12 cellular contexts compared by ENCODE assay signal in genomic region chr12:21775130-21775920, GRCh38. TPM values are rescaled to one million over a fixed set of nuclear protein-coding genes. Genes with fewer than 3 reads are reported as not detected.
DNase-seq lines count a peak whose midpoint lies in the region; ATAC-seq, FAIRE-seq and TF ChIP-seq lines count a peak whose summit lies in the region.
"Had no signal": no experiment of that assay in that cellular context is flagged by ENCODE, and none has a peak within 500 bp of the region (broad histone marks: within the 10 kb centered on the region; RNA-seq: fewer than 3 reads in every experiment).

No MANE protein-coding gene starts in this region.

- peak overlapping the region; percentile 21; the same call in 1 of the 2 replicates for H3K4me3 ChIP-seq in HAP-1
- peak overlapping the region; percentile 51 for H3K4me3 ChIP-seq in astrocyte of the spinal cord (ENCODE audit: low read depth, low read length)
- peak overlapping the region; percentile 32 to 57 for H3K4me3 ChIP-seq in kidney (ENCODE audit: low read length in 2 of 2)
- H3K4me3 ChIP-seq in skeletal muscle cell (ENCODE audit: low read depth, low read length), result peak overlapping the region; percentile 54

- H3K9me3 ChIP-seq in HAP-1 (no peaks in the 10 kb centered on the region), kidney (ENCODE audit: control insufficient read depth in 1 of 2, low read length in 2 of 2) (no peaks in the 10 kb centered on the region)

- peaks cover 31% of the 10 kb centered on the region for H3K27me3 ChIP-seq in HAP-1 (ENCODE audit: low read depth)

- no peaks in the 10 kb centered on the region; the same call in 1 of the 2 replicates for H3K4me1 ChIP-seq in HAP-1
- no peaks in the 10 kb centered on the region for H3K4me1 ChIP-seq in kidney (ENCODE audit: control insufficient read depth in 1 of 2, insufficient read depth in 1 of 2, low read depth in 1 of 2, low read length in 2 of 2)

- FAIRE-seq in kidney (lab: Jason Lieb, UNC), result no peak

- intact Hi-C loops in kidney (cut with DNase I) (no loop called here), natural killer cell (cut with micrococcal nuclease) (no loop called here)
- intact Hi-C loops in activated T-helper 1 cell treated with anti-CD3 and anti-CD28 coated beads, Interleukin-12 subunit alpha, Interleukin-12 subunit beta, Interleukin-2, Interleukin-4 antibody, amounts not matched to agents 30 ng/mL and 10 ng/mL and 1 ng/mL, durations not matched to agents 14 hours and 24 hours and 36 hours (cut with micrococcal nuclease), result loop anchor here (5.0 to 10.0 kb wide), 2 partner anchors 167 to 559 kb away; partner anchors contain the start of genes ABCC9 and ST8SIA1

- H3K36me3 Mint-ChIP-seq in activated T-helper 1 cell treated with anti-CD3 and anti-CD28 coated beads, Interleukin-12 subunit alpha, Interleukin-12 subunit beta, Interleukin-2, Interleukin-4 antibody, amounts not matched to agents 30 ng/mL and 10 ng/mL and 1 ng/mL, durations not matched to agents 14 hours and 24 hours and 36 hours (ENCODE audit: low read depth), result no peaks in the 10 kb centered on the region
- H3K36me3 Mint-ChIP-seq in natural killer cell, result peaks cover 20% of the 10 kb centered on the region

- H3K27ac Mint-ChIP-seq in activated T-helper 1 cell treated with anti-CD3 and anti-CD28 coated beads, Interleukin-12 subunit alpha, Interleukin-12 subunit beta, Interleukin-2, Interleukin-4 antibody, amounts not matched to agents 30 ng/mL and 10 ng/mL and 1 ng/mL, durations not matched to agents 14 hours and 24 hours and 36 hours, result no peak overlapping the region
- no peak overlapping the region for H3K27ac Mint-ChIP-seq in natural killer cell

- H3K36me3 ChIP-seq in HAP-1 (replicated peaks) (no peaks in the 10 kb centered on the region), kidney (ENCODE audit: control insufficient read depth in 1 of 2, insufficient read depth in 2 of 2, low read length in 2 of 2) (no peaks in the 10 kb centered on the region)

- H3K9ac ChIP-seq in kidney (ENCODE audit: low read length in 2 of 2), result peak overlapping the region in 1 of 2 donors; percentile 56

- H3K27ac ChIP-seq in kidney (ENCODE audit: low read depth in 2 of 2, low read length in 2 of 2), result peak overlapping the region in 1 of 2 donors; percentile 88

- in situ Hi-C loops in HAP-1 (cut with MboI; ENCODE audit: low sequenced_read_pairs), result no loop called here
- in situ Hi-C loops in astrocyte of the spinal cord (cut with HindIII; ENCODE audit: low sequenced_read_pairs), result no loop called here

- H3K27me3 Mint-ChIP-seq in activated T-helper 1 cell treated with anti-CD3 and anti-CD28 coated beads, Interleukin-12 subunit alpha, Interleukin-12 subunit beta, Interleukin-2, Interleukin-4 antibody, amounts not matched to agents 30 ng/mL and 10 ng/mL and 1 ng/mL, durations not matched to agents 14 hours and 24 hours and 36 hours (ENCODE audit: insufficient read depth), result peaks cover 40% of the 10 kb centered on the region
- peaks cover 25 to 51% of the 10 kb centered on the region in 2 donors for H3K27me3 Mint-ChIP-seq in natural killer cell (ENCODE audit: low read depth in 2 of 2)

- no peak overlapping the region for H3K4me3 Mint-ChIP-seq in activated T-helper 1 cell treated with anti-CD3 and anti-CD28 coated beads, Interleukin-12 subunit alpha, Interleukin-12 subunit beta, Interleukin-2, Interleukin-4 antibody, amounts not matched to agents 30 ng/mL and 10 ng/mL and 1 ng/mL, durations not matched to agents 14 hours and 24 hours and 36 hours
- H3K4me3 Mint-ChIP-seq in natural killer cell, result no peak overlapping the region

- DNase-seq in HAP-1 (ENCODE audit: low spot score in 2 of 2) (no peak), astrocyte of the spinal cord (ENCODE audit: low read depth, low spot score) (no peak), kidney (no peak), skeletal muscle cell (ENCODE audit: low read depth) (no peak), NCI-H446 treated with DMSO at 0.1 percent for 48 hours (lab: John Stamatoyannopoulos, UW) (no peak), hippocampal formation (lab: John Stamatoyannopoulos, UW) (no peak), natural killer cell (no peak)
- DNase-seq in activated T-helper 1 cell treated with anti-CD3 and anti-CD28 coated beads, Interleukin-12 subunit alpha, Interleukin-12 subunit beta, Interleukin-2, Interleukin-4 antibody, amounts not matched to agents 30 ng/mL and 10 ng/mL and 1 ng/mL, durations not matched to agents 14 hours and 24 hours and 36 hours (ENCODE audit: low spot score), result no peak
- DNase-seq: activated T-cell treated with anti-CD3 and anti-CD28 coated beads, Interleukin-2, amount 50 U/mL, for 1 hour; Karpas-422; stimulated activated CD4-positive, alpha-beta T cell treated with anti-CD3 and anti-CD28 coated beads, Interleukin-4, amount 100 ng/mL, for 4 hours had no signal

- no peak for ATAC-seq in natural killer cell
- ATAC-seq: HCT116 had no signal

- H3K9me3 Mint-ChIP-seq in activated T-helper 1 cell treated with anti-CD3 and anti-CD28 coated beads, Interleukin-12 subunit alpha, Interleukin-12 subunit beta, Interleukin-2, Interleukin-4 antibody, amounts not matched to agents 30 ng/mL and 10 ng/mL and 1 ng/mL, durations not matched to agents 14 hours and 24 hours and 36 hours, result no peaks in the 10 kb centered on the region
- peaks cover 0 to 2% of the 10 kb centered on the region in 2 donors for H3K9me3 Mint-ChIP-seq in natural killer cell

- TF ChIP-seq CTCF in astrocyte of the spinal cord (IDR thresholded peaks at IDR 0.05; ENCODE audit: low read depth, low read length), result no peak
- TF ChIP-seq CTCF in kidney (IDR thresholded peaks at IDR 0.05; ENCODE audit: borderline replicate concordance, extremely low read depth, insufficient read depth), result no peak
- no peak for TF ChIP-seq CTCF in natural killer cell (IDR thresholded peaks at IDR 0.05)

- H3K4me1 Mint-ChIP-seq in activated T-helper 1 cell treated with anti-CD3 and anti-CD28 coated beads, Interleukin-12 subunit alpha, Interleukin-12 subunit beta, Interleukin-2, Interleukin-4 antibody, amounts not matched to agents 30 ng/mL and 10 ng/mL and 1 ng/mL, durations not matched to agents 14 hours and 24 hours and 36 hours (ENCODE audit: low read depth), result no peaks in the 10 kb centered on the region
- no peaks in the 10 kb centered on the region for H3K4me1 Mint-ChIP-seq in natural killer cell

RNA-seq across cellular contexts. Expression of gene KCNJ8, which starts 0.8 kb away (rescaled TPM):
- total RNA-seq in kidney (13.1 TPM), natural killer cell (not detected)
- polyA plus RNA-seq in kidney (ENCODE audit: insufficient read depth, low read depth, low replicate concordance), result 5.6 TPM
- total RNA-seq in activated T-helper 1 cell treated with anti-CD3 and anti-CD28 coated beads, Interleukin-12 subunit alpha, Interleukin-12 subunit beta, Interleukin-2, Interleukin-4 antibody, amounts not matched to agents 30 ng/mL and 10 ng/mL and 1 ng/mL, durations not matched to agents 14 hours and 24 hours and 36 hours, result not detected in 2 replicates

Comparison
In these comparisons a context has a peak if more than half of its experiments do, and no peak if none do; other contexts are left out.
1. RNA of gene KCNJ8, which starts 0.8 kb away (total RNA-seq): 13.1 TPM in kidney (single experiment); not detected in activated T-helper 1 cell treated with anti-CD3 and anti-CD28 coated beads, Interleukin-12 subunit alpha, Interleukin-12 subunit beta, Interleukin-2, Interleukin-4 antibody, amounts not matched to agents 30 ng/mL and 10 ng/mL and 1 ng/mL, durations not matched to agents 14 hours and 24 hours and 36 hours and not detected in natural killer cell; every median in the first group is over 10 times any median in the second.
2. Peak in every context shown above with its lines, with median percentiles within 50 percentile points of each other: H3K4me3 ChIP-seq.